Comparison of ENCODE assay signal across 10 cellular contexts in genomic region chr6:35092362-35093117, GRCh38. TPM values are rescaled to one million over a fixed set of nuclear protein-coding genes. Genes with fewer than 3 reads are reported as not detected.
A peak's percentile ranks its signal among the peaks of the same experiment; 100 is the strongest.
DNase-seq lines count a peak whose midpoint lies in the region; ATAC-seq and TF ChIP-seq lines count a peak whose summit lies in the region.
"Had no signal": no experiment of that assay in that cellular context is flagged by ENCODE, and none has a peak within 500 bp of the region (broad histone marks: within the 10 kb centered on the region; RNA-seq: fewer than 3 reads in every experiment).

No MANE protein-coding gene starts in this region.

- ATAC-seq in effector memory CD8-positive, alpha-beta T cell (replicated peaks), result no peak
- ATAC-seq in GM19035 (IDR thresholded peaks at IDR 0.05; ENCODE audit: unreplicated experiment), result no peak
- ATAC-seq: stimulated activated memory B cell treated with anti-CD40 and anti-IgM and Interleukin-4, amounts not matched to agents 10 μg/mL and 1 μg/mL and 100 μg/mL, for 72 hours had no signal

- peaks cover 19% of the 10 kb centered on the region for H3K36me3 Mint-ChIP-seq in effector memory CD8-positive, alpha-beta T cell (ENCODE audit: insufficient read depth)
- H3K36me3 Mint-ChIP-seq in activated T-cell treated with anti-CD3 and anti-CD28 coated beads, Interleukin-2, amount 50 U/mL, for 24 hours (ENCODE audit: low read depth), result peaks cover 17% of the 10 kb centered on the region
- H3K36me3 Mint-ChIP-seq: activated naive CD4-positive, alpha-beta T cell treated with anti-CD3 and anti-CD28 coated beads, Interleukin-2, amount 50 U/mL, for 24 hours had no signal

- H3K27ac ChIP-seq in VCaP, result peak overlapping the region; percentile 18; the same call in 1 of the 2 replicates

- H3K27me3 Mint-ChIP-seq in effector memory CD8-positive, alpha-beta T cell, result no peaks in the 10 kb centered on the region
- H3K27me3 Mint-ChIP-seq in activated T-cell treated with anti-CD3 and anti-CD28 coated beads, Interleukin-2, amount 50 U/mL, for 24 hours, result no peaks in the 10 kb centered on the region
- H3K27me3 Mint-ChIP-seq: activated naive CD4-positive, alpha-beta T cell treated with anti-CD3 and anti-CD28 coated beads, Interleukin-2, amount 50 U/mL, for 24 hours; stimulated activated memory B cell treated with anti-CD40 and anti-IgM and Interleukin-4, amounts not matched to agents 10 μg/mL and 1 μg/mL and 100 μg/mL, for 72 hours had no signal

- TF ChIP-seq CTCF in VCaP (conservative IDR thresholded peaks at IDR 0.05), result no peak

- H3K4me3 Mint-ChIP-seq in effector memory CD8-positive, alpha-beta T cell, result no peak overlapping the region
- no peak overlapping the region for H3K4me3 Mint-ChIP-seq in activated T-cell treated with anti-CD3 and anti-CD28 coated beads, Interleukin-2, amount 50 U/mL, for 24 hours
- H3K4me3 Mint-ChIP-seq: activated naive CD4-positive, alpha-beta T cell treated with anti-CD3 and anti-CD28 coated beads, Interleukin-2, amount 50 U/mL, for 24 hours; stimulated activated memory B cell treated with anti-CD40 and anti-IgM and Interleukin-4, amounts not matched to agents 10 μg/mL and 1 μg/mL and 100 μg/mL, for 72 hours had no signal

- no peaks in the 10 kb centered on the region for H3K9me3 Mint-ChIP-seq in effector memory CD8-positive, alpha-beta T cell
- no peaks in the 10 kb centered on the region for H3K9me3 Mint-ChIP-seq in activated T-cell treated with anti-CD3 and anti-CD28 coated beads, Interleukin-2, amount 50 U/mL, for 24 hours
- H3K9me3 Mint-ChIP-seq: activated naive CD4-positive, alpha-beta T cell treated with anti-CD3 and anti-CD28 coated beads, Interleukin-2, amount 50 U/mL, for 24 hours; stimulated activated memory B cell treated with anti-CD40 and anti-IgM and Interleukin-4, amounts not matched to agents 10 μg/mL and 1 μg/mL and 100 μg/mL, for 72 hours had no signal

- peak overlapping the region in 1 of 2 donors; percentile 14 for H3K27ac Mint-ChIP-seq in effector memory CD8-positive, alpha-beta T cell
- no peak overlapping the region for H3K27ac Mint-ChIP-seq in activated T-cell treated with anti-CD3 and anti-CD28 coated beads, Interleukin-2, amount 50 U/mL, for 24 hours
- H3K27ac Mint-ChIP-seq: activated naive CD4-positive, alpha-beta T cell treated with anti-CD3 and anti-CD28 coated beads, Interleukin-2, amount 50 U/mL, for 24 hours; stimulated activated memory B cell treated with anti-CD40 and anti-IgM and Interleukin-4, amounts not matched to agents 10 μg/mL and 1 μg/mL and 100 μg/mL, for 72 hours had no signal

- H3K4me1 Mint-ChIP-seq in effector memory CD8-positive, alpha-beta T cell (ENCODE audit: low read depth in 2 of 2), result no peaks in the 10 kb centered on the region
- H3K4me1 Mint-ChIP-seq in activated T-cell treated with anti-CD3 and anti-CD28 coated beads, Interleukin-2, amount 50 U/mL, for 24 hours (ENCODE audit: low read depth), result no peaks in the 10 kb centered on the region
- H3K4me1 Mint-ChIP-seq: activated naive CD4-positive, alpha-beta T cell treated with anti-CD3 and anti-CD28 coated beads, Interleukin-2, amount 50 U/mL, for 24 hours; stimulated activated memory B cell treated with anti-CD40 and anti-IgM and Interleukin-4, amounts not matched to agents 10 μg/mL and 1 μg/mL and 100 μg/mL, for 72 hours had no signal

- peak; percentile 88 for DNase-seq in EH (ENCODE audit: low read depth)
- DNase-seq in glomerular visceral epithelial cell (ENCODE audit: extremely low spot score), result peak; percentile 92
- DNase-seq in renal cortical epithelial cell (ENCODE audit: low read depth), result peak; percentile 75
- no peak for DNase-seq in NCI-H345 (lab: John Stamatoyannopoulos, UW)
- DNase-seq in effector memory CD8-positive, alpha-beta T cell, result no peak
- DNase-seq in activated T-cell treated with anti-CD3 and anti-CD28 coated beads, Interleukin-2, amount 50 U/mL, for 24 hours, result no peak

RNA-seq across cellular contexts. Expression of gene TCP11, which starts 48.6 kb away (rescaled TPM):
- 0.60 and 0.87 TPM in 2 replicates for total RNA-seq in renal cortical epithelial cell

Comparison
In these comparisons a context has a peak if more than half of its experiments do, and no peak if none do; other contexts are left out.
1. DNase-seq: peak in EH (single experiment), glomerular visceral epithelial cell (single experiment) and renal cortical epithelial cell (single experiment); none in NCI-H345 (single experiment), effector memory CD8-positive, alpha-beta T cell (0 of 3) and activated T-cell treated with anti-CD3 and anti-CD28 coated beads, Interleukin-2, amount 50 U/mL, for 24 hours (single experiment).